ENCODE assay signal across 1 cellular context in the genomic region with DNA sequence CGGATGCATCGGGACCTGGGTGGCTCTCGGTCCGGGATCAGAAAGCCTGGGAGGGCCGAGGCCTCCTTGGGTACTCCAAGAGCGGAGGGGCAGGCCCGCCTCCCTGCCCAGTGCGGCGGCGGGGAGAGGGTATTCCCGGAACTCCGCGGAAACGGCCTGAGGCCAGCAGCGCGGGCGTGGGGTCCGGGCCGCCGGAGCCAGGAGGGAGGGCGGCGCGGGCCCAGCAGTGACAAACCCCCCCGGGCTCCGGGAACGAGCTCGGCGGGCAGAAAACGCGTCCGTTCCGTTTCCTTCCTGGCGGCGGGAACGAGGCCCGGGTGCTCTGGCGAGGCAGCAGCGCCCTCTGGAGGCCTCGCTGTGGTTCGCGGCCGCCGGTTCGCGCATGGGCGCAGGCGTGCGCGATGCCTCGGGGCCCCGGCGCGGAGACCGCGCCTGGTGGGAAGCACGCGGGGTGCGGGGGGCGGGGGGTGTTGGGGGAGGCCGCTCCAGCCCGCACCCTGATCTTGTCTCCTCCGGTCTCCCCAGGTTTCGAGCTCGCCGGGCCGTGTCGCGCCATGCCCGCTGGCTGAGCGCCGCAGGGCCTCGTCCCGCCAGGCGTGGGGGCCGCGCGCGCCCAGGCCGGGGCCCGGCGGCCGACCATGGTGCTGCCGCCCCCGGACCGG.
TF ChIP-seq lines count a peak whose summit lies in the region.

No MANE protein-coding gene starts in this region.

TF ChIP-seq in HepG2, 621 proteins besides CTCF, POLR2A, EP300 and RAD21 (continued from another document):
- TF ChIP-seq, protein P1, sequence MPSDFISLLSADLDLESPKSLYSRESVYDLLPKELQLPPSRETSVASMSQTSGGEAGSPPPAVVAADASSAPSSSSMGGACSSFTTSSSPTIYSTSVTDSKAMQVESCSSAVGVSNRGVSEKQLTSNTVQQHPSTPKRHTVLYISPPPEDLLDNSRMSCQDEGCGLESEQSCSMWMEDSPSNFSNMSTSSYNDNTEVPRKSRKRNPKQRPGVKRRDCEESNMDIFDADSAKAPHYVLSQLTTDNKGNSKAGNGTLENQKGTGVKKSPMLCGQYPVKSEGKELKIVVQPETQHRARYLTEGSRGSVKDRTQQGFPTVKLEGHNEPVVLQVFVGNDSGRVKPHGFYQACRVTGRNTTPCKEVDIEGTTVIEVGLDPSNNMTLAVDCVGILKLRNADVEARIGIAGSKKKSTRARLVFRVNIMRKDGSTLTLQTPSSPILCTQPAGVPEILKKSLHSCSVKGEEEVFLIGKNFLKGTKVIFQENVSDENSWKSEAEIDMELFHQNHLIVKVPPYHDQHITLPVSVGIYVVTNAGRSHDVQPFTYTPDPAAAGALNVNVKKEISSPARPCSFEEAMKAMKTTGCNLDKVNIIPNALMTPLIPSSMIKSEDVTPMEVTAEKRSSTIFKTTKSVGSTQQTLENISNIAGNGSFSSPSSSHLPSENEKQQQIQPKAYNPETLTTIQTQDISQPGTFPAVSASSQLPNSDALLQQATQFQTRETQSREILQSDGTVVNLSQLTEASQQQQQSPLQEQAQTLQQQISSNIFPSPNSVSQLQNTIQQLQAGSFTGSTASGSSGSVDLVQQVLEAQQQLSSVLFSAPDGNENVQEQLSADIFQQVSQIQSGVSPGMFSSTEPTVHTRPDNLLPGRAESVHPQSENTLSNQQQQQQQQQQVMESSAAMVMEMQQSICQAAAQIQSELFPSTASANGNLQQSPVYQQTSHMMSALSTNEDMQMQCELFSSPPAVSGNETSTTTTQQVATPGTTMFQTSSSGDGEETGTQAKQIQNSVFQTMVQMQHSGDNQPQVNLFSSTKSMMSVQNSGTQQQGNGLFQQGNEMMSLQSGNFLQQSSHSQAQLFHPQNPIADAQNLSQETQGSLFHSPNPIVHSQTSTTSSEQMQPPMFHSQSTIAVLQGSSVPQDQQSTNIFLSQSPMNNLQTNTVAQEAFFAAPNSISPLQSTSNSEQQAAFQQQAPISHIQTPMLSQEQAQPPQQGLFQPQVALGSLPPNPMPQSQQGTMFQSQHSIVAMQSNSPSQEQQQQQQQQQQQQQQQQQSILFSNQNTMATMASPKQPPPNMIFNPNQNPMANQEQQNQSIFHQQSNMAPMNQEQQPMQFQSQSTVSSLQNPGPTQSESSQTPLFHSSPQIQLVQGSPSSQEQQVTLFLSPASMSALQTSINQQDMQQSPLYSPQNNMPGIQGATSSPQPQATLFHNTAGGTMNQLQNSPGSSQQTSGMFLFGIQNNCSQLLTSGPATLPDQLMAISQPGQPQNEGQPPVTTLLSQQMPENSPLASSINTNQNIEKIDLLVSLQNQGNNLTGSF (CRISPR knock-in tag; IDR thresholded peaks at IDR 0.05): 0 out of 2 replicates have a peak, but pooled peaks have one; percentile 31
- no peak for TF ChIP-seq ZSCAN29 (CRISPR knock-in tag; conservative IDR thresholded peaks at IDR 0.05)
